In the genomic region with DNA sequence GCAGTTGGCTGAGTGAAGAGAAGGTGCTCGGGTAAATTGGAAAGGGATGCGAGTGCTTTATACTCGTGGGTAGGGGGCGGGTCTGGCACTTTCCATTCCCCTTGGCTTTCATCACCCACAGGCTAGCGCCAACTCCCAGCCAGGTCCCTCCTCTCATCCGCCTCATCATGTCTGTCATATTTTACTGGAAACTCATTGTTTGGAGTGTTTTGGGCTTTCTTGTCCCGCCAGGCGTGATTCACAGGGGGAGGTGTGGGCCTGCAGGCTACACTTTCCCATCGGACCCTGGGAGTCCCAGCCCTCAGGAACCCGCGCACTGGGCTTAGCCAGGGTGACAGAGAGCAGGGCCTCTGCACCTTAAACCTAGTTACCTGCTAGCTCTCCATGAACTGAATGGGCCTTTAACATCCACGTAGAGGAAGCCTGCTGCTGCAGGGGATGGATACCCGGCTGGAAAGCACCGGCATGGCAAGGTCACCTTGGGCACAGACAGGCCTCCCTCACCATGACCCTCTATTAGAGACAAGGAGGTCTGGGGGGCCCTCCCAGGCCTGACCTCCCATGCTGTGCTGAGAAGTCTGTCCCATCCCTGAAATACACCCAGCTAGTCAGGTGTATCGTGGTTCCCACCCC, we compare ENCODE assay signal across 19 cellular contexts. TPM values are rescaled to one million over a fixed set of nuclear protein-coding genes. Genes with fewer than 3 reads are reported as not detected.
DNase-seq lines count a peak whose midpoint lies in the region; ATAC-seq and TF ChIP-seq lines count a peak whose summit lies in the region.
"Had no signal": no experiment of that assay in that cellular context is flagged by ENCODE, and none has a peak within 500 bp of the region (broad histone marks: within the 10 kb centered on the region; RNA-seq: fewer than 3 reads in every experiment).

A gene (minus strand): TSS at position 33 of the 633 bp plus-strand sequence. CDS start 61 bp downstream, outside the sequence.

- TF ChIP-seq CTCF in RWPE1 (conservative IDR thresholded peaks at IDR 0.05; ENCODE audit: low read depth) (no peak), epithelial cell of esophagus (IDR thresholded peaks at IDR 0.05; ENCODE audit: insufficient read depth, low read depth, low read length, missing control alignments) (no peak), osteoblast (IDR thresholded peaks at IDR 0.05; ENCODE audit: extremely low read depth, low read depth, low read length) (no peak), upper lobe of right lung (IDR thresholded peaks at IDR 0.05) (no peak)

- intact Hi-C loops in upper lobe of right lung (cut with DNase I): no loop called here

- no peaks in the 10 kb centered on the region for H4K20me1 ChIP-seq in osteoblast (ENCODE audit: insufficient read depth, low read length)

- no peak within 1 kb of the TSS for H2AFZ ChIP-seq in osteoblast (ENCODE audit: low read length)
- H2AFZ ChIP-seq: GM23338, PC-9 had no signal

- H3K27ac ChIP-seq in RWPE1 (peak within 1 kb of the TSS; percentile 100), osteoblast (ENCODE audit: low read depth, low read length) (no peak within 1 kb of the TSS), upper lobe of right lung (no peak within 1 kb of the TSS)
- H3K27ac ChIP-seq: PC-9 had no signal

- H3K9me3 ChIP-seq in osteoblast (ENCODE audit: low read depth, low read length): no peaks in the 10 kb centered on the region
- no peaks in the 10 kb centered on the region for H3K9me3 ChIP-seq in upper lobe of right lung

- peaks cover 3% of the 10 kb centered on the region for H3K4me1 ChIP-seq in osteoblast (ENCODE audit: insufficient read depth, low read length)
- H3K4me1 ChIP-seq in upper lobe of right lung: no peaks in the 10 kb centered on the region

- H3K27me3 ChIP-seq in osteoblast (ENCODE audit: insufficient read depth, low read length): peaks cover 16% of the 10 kb centered on the region
- peaks cover 4% of the 10 kb centered on the region for H3K27me3 ChIP-seq in upper lobe of right lung

- H3K36me3 ChIP-seq in osteoblast (ENCODE audit: insufficient read depth, low read length) (no peaks in the 10 kb centered on the region), upper lobe of right lung (no peaks in the 10 kb centered on the region)

- POLR2A ChIA-PET in RWPE1 (lab: Yijun Ruan, JAX; ENCODE audit: low non-redundant PET): interaction anchor here (0.6 kb wide), 1 partner anchor 30 kb away, joined by 3 read pairs; no protein-coding TSS in a partner anchor

- CTCF ChIA-PET in RWPE1 (lab: Yijun Ruan, JAX): interaction anchor here (0.7 kb wide), 1 partner anchor 703 kb away, joined by 4 read pairs; no protein-coding TSS in a partner anchor

- DNase-seq in RWPE1 (ENCODE audit: low spot score) (peak; percentile 62), epithelial cell of esophagus (ENCODE audit: low read depth) (peak; percentile 93), osteoblast (ENCODE audit: insufficient read length, low spot score, missing footprints) (no peak), upper lobe of right lung (peak; percentile 21), SHP77 treated with DMSO at 0.1 percent for 48 hours (lab: John Stamatoyannopoulos, UW) (no peak), T1000 (lab: John Stamatoyannopoulos, UW) (no peak)
- DNase-seq: ACHN; CD8-positive, alpha-beta T cell; DND-41; GF-D8; NCI-H1092; NCI-H1694 treated with DMSO at 0.1 percent for 48 hours; NCI-H345; NCI-H69; PC-9 had no signal

- H3K79me2 ChIP-seq in osteoblast (ENCODE audit: insufficient read depth, low read length): no peaks in the 10 kb centered on the region

- ATAC-seq in upper lobe of right lung (no peak), GM21381 (IDR thresholded peaks at IDR 0.05; ENCODE audit: unreplicated experiment) (no peak)
- ATAC-seq: CD8-positive, alpha-beta T cell; GM23338; K562; Right ventricle myocardium inferior had no signal

- H3K4me2 ChIP-seq in osteoblast (ENCODE audit: insufficient read depth, low read length): no peak within 1 kb of the TSS
- H3K4me2 ChIP-seq: GM23338, PC-9 had no signal

- peak within 1 kb of the TSS; percentile 84 for H3K4me3 ChIP-seq in epithelial cell of esophagus (ENCODE audit: low read length)
- H3K4me3 ChIP-seq in osteoblast (ENCODE audit: insufficient read depth, low read length): no peak within 1 kb of the TSS
- H3K4me3 ChIP-seq in upper lobe of right lung: no peak within 1 kb of the TSS
- H3K4me3 ChIP-seq: GM23338, K562, PC-9 had no signal

RNA-seq across cellular contexts. Expression of the gene that starts here (rescaled TPM):
- total RNA-seq in osteoblast: 12.3 and 23.0 TPM in 2 replicates
- total RNA-seq in upper lobe of right lung: not detected
- total RNA-seq: CD8-positive, alpha-beta T cell; GM23338; K562; Right ventricle myocardium inferior had no signal

Comparison
In these comparisons a context has a peak if more than half of its experiments do, and no peak if none do; other contexts are left out.
1. RNA of the gene that starts here (total RNA-seq): 12.3 to 23.0 TPM in osteoblast; not detected in upper lobe of right lung (single experiment); every median in the first group is over 10 times any median in the second.
2. Peak in DNase-seq in upper lobe of right lung; RNA of the gene not detected or under 1 TPM.
3. DNase-seq: peak in RWPE1 (single experiment) and epithelial cell of esophagus (single experiment); none in osteoblast (single experiment), SHP77 treated with DMSO at 0.1 percent for 48 hours (single experiment) and T1000 (single experiment).